10 cellular contexts compared by ENCODE assay signal in genomic region chr6:28634406-28634757, GRCh38.
A peak's percentile ranks its signal among the peaks of the same experiment; 100 is the strongest.
DNase-seq lines count a peak whose midpoint lies in the region; ATAC-seq lines count a peak whose summit lies in the region.
"Had no signal": no experiment of that assay in that cellular context is flagged by ENCODE, and none has a peak within 500 bp of the region (broad histone marks: within the 10 kb centered on the region; RNA-seq: fewer than 3 reads in every experiment).

No MANE protein-coding gene starts in this region.

- no peaks in the 10 kb centered on the region for H3K36me3 Mint-ChIP-seq in activated T-cell treated with anti-CD3 and anti-CD28 coated beads, Interleukin-2, amount 50 U/mL, for 24 hours (ENCODE audit: low read depth)
- no peaks in the 10 kb centered on the region for H3K36me3 Mint-ChIP-seq in activated T-cell treated with anti-CD3 and anti-CD28 coated beads, Interleukin-2, amount 50 U/mL, for 4 hours (ENCODE audit: insufficient read depth)
- peaks cover 2% of the 10 kb centered on the region for H3K36me3 Mint-ChIP-seq in activated naive CD8-positive, alpha-beta T cell treated with anti-CD3 and anti-CD28 coated beads for 36 hours

- peaks cover 19 to 20% of the 10 kb centered on the region in 2 donors for H3K27me3 ChIP-seq in stomach smooth muscle (ENCODE audit: control insufficient read depth in 1 of 2, insufficient read depth in 2 of 2, low read length in 2 of 2)

- no peak for ATAC-seq in activated T-cell treated with anti-CD3 and anti-CD28 coated beads, Interleukin-2, amount 50 U/mL, for 4 hours
- ATAC-seq in HG02973 (IDR thresholded peaks at IDR 0.05; ENCODE audit: unreplicated experiment), result no peak

- DNase-seq in activated T-cell treated with anti-CD3 and anti-CD28 coated beads, Interleukin-2, amount 50 U/mL, for 24 hours, result no peak
- DNase-seq in activated T-cell treated with anti-CD3 and anti-CD28 coated beads, Interleukin-2, amount 50 U/mL, for 4 hours, result no peak
- no peak for DNase-seq in activated naive CD8-positive, alpha-beta T cell treated with anti-CD3 and anti-CD28 coated beads for 36 hours
- no peak for DNase-seq in NK-92 treated with Interleukin-12 subunit alpha and Interleukin-12 subunit beta, amount 100 ng/mL, for 24 hours (lab: John Stamatoyannopoulos, UW)
- DNase-seq in NCI-H82 treated with DMSO at 0.1 percent for 48 hours (lab: John Stamatoyannopoulos, UW; ENCODE audit: unreplicated experiment), result no peak
- DNase-seq: aorta, spleen had no signal

- peaks cover 16% of the 10 kb centered on the region for H3K4me1 Mint-ChIP-seq in activated T-cell treated with anti-CD3 and anti-CD28 coated beads, Interleukin-2, amount 50 U/mL, for 24 hours (ENCODE audit: low read depth)
- H3K4me1 Mint-ChIP-seq in activated T-cell treated with anti-CD3 and anti-CD28 coated beads, Interleukin-2, amount 50 U/mL, for 4 hours (ENCODE audit: low read depth), result peaks cover 4% of the 10 kb centered on the region
- peaks cover 16% of the 10 kb centered on the region for H3K4me1 Mint-ChIP-seq in activated naive CD8-positive, alpha-beta T cell treated with anti-CD3 and anti-CD28 coated beads for 36 hours

- peaks cover 91% of the 10 kb centered on the region for H3K27me3 Mint-ChIP-seq in activated T-cell treated with anti-CD3 and anti-CD28 coated beads, Interleukin-2, amount 50 U/mL, for 24 hours
- H3K27me3 Mint-ChIP-seq in activated T-cell treated with anti-CD3 and anti-CD28 coated beads, Interleukin-2, amount 50 U/mL, for 4 hours (ENCODE audit: low read depth), result peaks cover 76% of the 10 kb centered on the region
- H3K27me3 Mint-ChIP-seq in activated naive CD8-positive, alpha-beta T cell treated with anti-CD3 and anti-CD28 coated beads for 36 hours, result peaks cover 92% of the 10 kb centered on the region

- H3K4me3 Mint-ChIP-seq in activated T-cell treated with anti-CD3 and anti-CD28 coated beads, Interleukin-2, amount 50 U/mL, for 24 hours, result peak overlapping the region; percentile 48
- no peak overlapping the region for H3K4me3 Mint-ChIP-seq in activated T-cell treated with anti-CD3 and anti-CD28 coated beads, Interleukin-2, amount 50 U/mL, for 4 hours
- peak overlapping the region; percentile 74 for H3K4me3 Mint-ChIP-seq in activated naive CD8-positive, alpha-beta T cell treated with anti-CD3 and anti-CD28 coated beads for 36 hours

- H3K4me3 ChIP-seq in iPS-18c (ENCODE audit: insufficient read depth, low read depth, low read length), result peak overlapping the region; percentile 60
- peak overlapping the region; percentile 29 to 62 for H3K4me3 ChIP-seq in stomach smooth muscle (ENCODE audit: low read length in 2 of 2)

- H3K27ac ChIP-seq in stomach smooth muscle (ENCODE audit: low read length), result no peak overlapping the region
- H3K27ac ChIP-seq: spleen had no signal

- H3K9me3 Mint-ChIP-seq in activated T-cell treated with anti-CD3 and anti-CD28 coated beads, Interleukin-2, amount 50 U/mL, for 24 hours, result peaks cover 3% of the 10 kb centered on the region
- no peaks in the 10 kb centered on the region for H3K9me3 Mint-ChIP-seq in activated T-cell treated with anti-CD3 and anti-CD28 coated beads, Interleukin-2, amount 50 U/mL, for 4 hours
- H3K9me3 Mint-ChIP-seq in activated naive CD8-positive, alpha-beta T cell treated with anti-CD3 and anti-CD28 coated beads for 36 hours, result no peaks in the 10 kb centered on the region

- H3K9me3 ChIP-seq in iPS-18c (ENCODE audit: control insufficient read depth, insufficient read depth, low read length) (no peaks in the 10 kb centered on the region), stomach smooth muscle (ENCODE audit: control insufficient read depth in 2 of 2, low read length in 2 of 2) (no peaks in the 10 kb centered on the region)

- H3K4me1 ChIP-seq in stomach smooth muscle (ENCODE audit: control insufficient read depth, insufficient read depth, low read length), result no peaks in the 10 kb centered on the region

- no peak overlapping the region for H3K9ac ChIP-seq in stomach smooth muscle (ENCODE audit: low read length in 2 of 2)

- H3K36me3 ChIP-seq in stomach smooth muscle (ENCODE audit: control insufficient read depth in 2 of 2, insufficient read depth in 2 of 2, low read length in 2 of 2), result no peaks in the 10 kb centered on the region
- H3K36me3 ChIP-seq: spleen had no signal

- H3K27ac Mint-ChIP-seq in activated T-cell treated with anti-CD3 and anti-CD28 coated beads, Interleukin-2, amount 50 U/mL, for 24 hours, result no peak overlapping the region
- no peak overlapping the region for H3K27ac Mint-ChIP-seq in activated naive CD8-positive, alpha-beta T cell treated with anti-CD3 and anti-CD28 coated beads for 36 hours
